In the genomic region with DNA sequence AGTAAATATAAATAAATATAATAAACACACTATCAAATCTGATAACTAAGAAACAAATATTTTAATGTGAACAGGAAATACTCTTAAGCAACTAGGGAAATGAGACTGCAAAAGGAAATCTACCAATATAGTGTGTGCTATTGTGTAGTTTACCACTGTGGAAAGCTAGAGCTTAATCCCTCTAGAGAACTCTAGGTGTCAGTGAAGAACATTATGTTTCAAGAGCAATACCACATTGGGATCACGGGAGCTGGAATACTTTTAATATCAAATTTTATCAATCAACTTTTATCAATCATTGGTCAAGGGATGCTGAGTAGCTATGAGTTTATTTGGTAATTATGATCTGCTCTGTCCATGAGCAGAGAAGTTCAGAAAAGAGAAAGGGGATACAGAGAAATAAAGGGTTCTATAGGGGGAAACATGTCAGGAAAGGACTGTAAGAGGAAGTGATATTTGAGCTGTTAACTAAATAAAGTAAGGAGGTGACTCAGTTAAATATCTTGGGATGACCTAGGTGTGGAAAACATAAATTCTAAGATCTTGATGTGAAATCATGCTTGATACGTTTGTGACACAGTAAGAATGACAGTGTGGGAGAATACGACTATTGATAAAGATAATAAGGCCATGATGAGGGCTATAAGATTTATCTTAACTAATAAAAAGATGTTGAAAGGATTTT, we compare ENCODE assay signal across 10 cellular contexts.
DNase-seq lines count a peak whose midpoint lies in the region; ATAC-seq and TF ChIP-seq lines count a peak whose summit lies in the region.
"Had no signal": no experiment of that assay in that cellular context is flagged by ENCODE, and none has a peak within 500 bp of the region (broad histone marks: within the 10 kb centered on the region; RNA-seq: fewer than 3 reads in every experiment).

No MANE protein-coding gene starts in this region.

- no peaks in the 10 kb centered on the region for H4K20me1 ChIP-seq in PC-3 (ENCODE audit: low read length)

- peaks cover 14% of the 10 kb centered on the region for H3K4me1 Mint-ChIP-seq in type B pancreatic cell (ENCODE audit: unreplicated experiment)

- peaks cover 17% of the 10 kb centered on the region for H3K9me3 Mint-ChIP-seq in type B pancreatic cell

- CTCF ChIA-PET in PC-3 (lab: Charles Lee), result interaction anchor here (0.6 to 1.6 kb wide), 6 partner anchors 143 to 919 kb away, joined by 3 to 10 read pairs (median 3); partner anchors contain the start of gene ALCAM

- no peaks in the 10 kb centered on the region for H3K9me3 ChIP-seq in PC-3 (ENCODE audit: low read length)
- no peaks in the 10 kb centered on the region for H3K9me3 ChIP-seq in adrenal gland (replicated peaks in 1 of 3)

- peak overlapping the region; percentile 76 for H3K4me2 ChIP-seq in PC-3 (ENCODE audit: low read length)

- no peaks in the 10 kb centered on the region for H3F3A ChIP-seq in PC-3 (ENCODE audit: low read length, unreplicated experiment)

- H3K27me3 Mint-ChIP-seq in type B pancreatic cell, result no peaks in the 10 kb centered on the region

- TF ChIP-seq POLR2A in adrenal gland (IDR thresholded peaks at IDR 0.05), result no peak

- 61 to 70% (median 64%) methylated on average over 3 of the region's 3 CpGs for WGBS in adrenal gland, 4 donors

- no peaks in the 10 kb centered on the region for H3K36me3 Mint-ChIP-seq in type B pancreatic cell

- ATAC-seq in PC-3 (peak; percentile 98), GM18858 (IDR thresholded peaks at IDR 0.05; ENCODE audit: unreplicated experiment) (no peak)

- H3K9ac ChIP-seq in PC-3 (ENCODE audit: low read length), result peak overlapping the region; percentile 19; the same call in 1 of the 2 replicates

- peak overlapping the region; percentile 79 for H2AFZ ChIP-seq in PC-3 (ENCODE audit: low read length)

- H3K27me3 ChIP-seq in PC-3 (ENCODE audit: low read length) (no peaks in the 10 kb centered on the region), adrenal gland (no peaks in the 10 kb centered on the region)

- H3K4me3 Mint-ChIP-seq in type B pancreatic cell, result no peak overlapping the region

- TF ChIP-seq CTCF in PC-3 (conservative IDR thresholded peaks at IDR 0.05; ENCODE audit: low read depth, low read length) (peak; percentile 79), type B pancreatic cell (conservative IDR thresholded peaks at IDR 0.05) (peak; percentile 53), adrenal gland (IDR thresholded peaks at IDR 0.05) (peak in 3 of 6 experiments; percentile 9 to 24 (median 23))

- H3K4me1 ChIP-seq in PC-3 (ENCODE audit: insufficient read depth, low read length), result peaks cover 15% of the 10 kb centered on the region
- no peaks in the 10 kb centered on the region for H3K4me1 ChIP-seq in adrenal gland (replicated peaks in 1 of 2)

- no peaks in the 10 kb centered on the region for H3K79me2 ChIP-seq in PC-3 (ENCODE audit: low read length)

- DNase-seq in NOMO-1 (lab: John Stamatoyannopoulos, UW; ENCODE audit: unreplicated experiment in 2 of 2), result peak; percentile 5 to 50
- DNase-seq in NOMO-1 treated with dmso at 0.1 percent for 144 hours (lab: John Stamatoyannopoulos, UW; ENCODE audit: unreplicated experiment), result no peak
- peak; percentile 74 for DNase-seq in PC-3
- peak; percentile 65 for DNase-seq in fibroblast of peridontal ligament (ENCODE audit: extremely low read depth)
- DNase-seq in type B pancreatic cell (ENCODE audit: extremely low spot score, unreplicated experiment), result no peak
- DNase-seq in adrenal gland, result no peak
- DNase-seq in SHP77 treated with DMSO at 0.1 percent for 48 hours (lab: John Stamatoyannopoulos, UW), result no peak
- DNase-seq: activated T-cell treated with anti-CD3 and anti-CD28 coated beads, Interleukin-2, amount 50 U/mL, for 48 hours; NCI-H1105 had no signal

- POLR2A ChIA-PET in PC-3 (lab: Charles Lee; ENCODE audit: unreplicated experiment), result interaction anchor here (0.8 kb wide), 1 partner anchor 762 kb away, joined by 5 read pairs; the partner anchor contains the start of gene ALCAM

- peak overlapping the region; percentile 49 for H3K27ac ChIP-seq in PC-3 (ENCODE audit: low read length)
- no peak overlapping the region for H3K27ac ChIP-seq in adrenal gland

- no peaks in the 10 kb centered on the region for H3K36me3 ChIP-seq in PC-3 (ENCODE audit: low read depth, low read length)
- no peaks in the 10 kb centered on the region for H3K36me3 ChIP-seq in adrenal gland (replicated peaks in 1 of 2)

- H3K27ac Mint-ChIP-seq in type B pancreatic cell, result no peak overlapping the region

- H3K9me2 ChIP-seq in PC-3 (replicated peaks; ENCODE audit: low read length), result no peaks in the 10 kb centered on the region

- H3K4me3 ChIP-seq in PC-3 (ENCODE audit: low read length) (peak overlapping the region; percentile 41), adrenal gland (no peak overlapping the region)

- intact Hi-C loops in PC-3 (cut with micrococcal nuclease) (no loop called here), adrenal gland (cut with DNase I) (no loop called here)

- no TSS peak for BruUV-seq in PC-3 (replicated peaks; lab: Mats Ljungman, UMichigan)

Comparison
In these comparisons a context has a peak if more than half of its experiments do, and no peak if none do; other contexts are left out.
1. DNase-seq: peak in NOMO-1 (2 of 2), PC-3 (single experiment) and fibroblast of peridontal ligament (single experiment); none in NOMO-1 treated with dmso at 0.1 percent for 144 hours (single experiment), type B pancreatic cell (single experiment), adrenal gland (0 of 7) and SHP77 treated with DMSO at 0.1 percent for 48 hours (single experiment).